ENCODE assay signal across 9 cellular contexts in genomic region chr3:8482960-8483665, GRCh38. TPM values are rescaled to one million over a fixed set of nuclear protein-coding genes. Genes with fewer than 3 reads are reported as not detected.
DNase-seq lines count a peak whose midpoint lies in the region; ATAC-seq and TF ChIP-seq lines count a peak whose summit lies in the region.
"Had no signal": no experiment of that assay in that cellular context is flagged by ENCODE, and none has a peak within 500 bp of the region (broad histone marks: within the 10 kb centered on the region; RNA-seq: fewer than 3 reads in every experiment).

No MANE protein-coding gene starts in this region.

- CTCF ChIA-PET in T-cell (lab: Charles Lee): no interaction called here

- H2AFZ ChIP-seq in hepatocyte: no peak overlapping the region

- in situ Hi-C loops in gastrocnemius medialis (cut with MboI; ENCODE audit: low sequenced_read_pairs in 4 of 4): loop anchor here in 2 of 4 donors (5.0 to 10.0 kb wide), 2 partner anchors 122 to 124 kb away; no protein-coding TSS in a partner anchor

- H3K4me3 ChIP-seq in hepatocyte (no peak overlapping the region), gastrocnemius medialis (no peak overlapping the region)

- 60% methylated on average over 4 of the region's 4 CpGs for WGBS in hepatocyte (ENCODE audit: low lambda C conversion rate, missing lambda C conversion rate)

- no peaks in the 10 kb centered on the region for H3K36me3 Mint-ChIP-seq in T-cell

- DNase-seq in H4 (ENCODE audit: low spot score) (peak; percentile 94), astrocyte of the hippocampus (ENCODE audit: low read depth, low spot score) (peak; percentile 97), hepatocyte (ENCODE audit: low spot score) (peak; percentile 63), gastrocnemius medialis (peak; percentile 81 to 90), T-cell (no peak)
- DNase-seq in NK-92 treated with Interleukin-12 subunit alpha and Interleukin-12 subunit beta, amount 100 ng/mL, for 24 hours (lab: John Stamatoyannopoulos, UW): no peak
- DNase-seq in activated naive CD4-positive, alpha-beta T cell treated with Interleukin-2 at 50 U/mL for 16 hours: no peak
- DNase-seq: activated T-cell treated with anti-CD3 and anti-CD28 coated beads for 4 hours had no signal

- POLR2A ChIA-PET in T-cell (lab: Charles Lee): no interaction called here

- H3K27me3 ChIP-seq in hepatocyte (no peaks in the 10 kb centered on the region), gastrocnemius medialis (no peaks in the 10 kb centered on the region)

- intact Hi-C loops in gastrocnemius medialis (cut with DNase I; ENCODE audit: low total_unique reads): loop anchor here (2.0 to 10.0 kb wide), 2 partner anchors 40 to 252 kb away; partner anchors contain the start of gene CAV3

- H3K36me3 ChIP-seq in hepatocyte (replicated peaks; ENCODE audit: insufficient read depth, low read depth): no peaks in the 10 kb centered on the region
- no peaks in the 10 kb centered on the region for H3K36me3 ChIP-seq in gastrocnemius medialis

- H3K27ac ChIP-seq in hepatocyte: peak overlapping the region; percentile 81
- H3K27ac ChIP-seq in gastrocnemius medialis: peak overlapping the region; percentile 79 to 96 (median 88)

- ATAC-seq in gastrocnemius medialis: peak; percentile 90 to 98
- ATAC-seq in HG02610 (IDR thresholded peaks at IDR 0.05; ENCODE audit: unreplicated experiment): no peak
- ATAC-seq in T-cell (replicated peaks in 1 of 4): no peak

- H3K4me1 ChIP-seq in hepatocyte (ENCODE audit: insufficient read depth) (peaks cover 19% of the 10 kb centered on the region), gastrocnemius medialis (peaks cover 35 to 37% of the 10 kb centered on the region in 2 donors)

- H3K9me2 ChIP-seq in hepatocyte (replicated peaks; ENCODE audit: insufficient read depth): no peaks in the 10 kb centered on the region

- peaks cover 0 to 3% of the 10 kb centered on the region in 2 donors for H3K27me3 Mint-ChIP-seq in T-cell

- no peak overlapping the region for H3K27ac Mint-ChIP-seq in T-cell

- H4K20me1 ChIP-seq in hepatocyte (ENCODE audit: insufficient read depth, poor library complexity, severe bottlenecking): no peaks in the 10 kb centered on the region

- H3K4me3 Mint-ChIP-seq in T-cell: no peak overlapping the region

- H3K9me3 Mint-ChIP-seq in T-cell: no peaks in the 10 kb centered on the region

- no peaks in the 10 kb centered on the region for H3K4me1 Mint-ChIP-seq in T-cell

- no peak overlapping the region for H3K4me2 ChIP-seq in hepatocyte

- no peaks in the 10 kb centered on the region for H3K79me2 ChIP-seq in hepatocyte

- H3K9me3 ChIP-seq in hepatocyte (ENCODE audit: low read depth) (no peaks in the 10 kb centered on the region), gastrocnemius medialis (no peaks in the 10 kb centered on the region)

- no peak for TF ChIP-seq CTCF in hepatocyte (IDR thresholded peaks at IDR 0.05; ENCODE audit: poor library complexity)
- no peak for TF ChIP-seq CTCF in gastrocnemius medialis (IDR thresholded peaks at IDR 0.05 in 4 of 5, conservative IDR thresholded peaks at IDR 0.05 in 1 of 5)

- TF ChIP-seq POLR2A in gastrocnemius medialis (IDR thresholded peaks at IDR 0.05): no peak

RNA-seq across cellular contexts. Expression of gene LMCD1, which starts 18.5 kb away (rescaled TPM):
- 12.0 and 13.7 TPM in 2 replicates for total RNA-seq in H4 (2014; rRNA removed; shearing (Covaris generic))
- total RNA-seq in hepatocyte (185 and 195 TPM in 2 replicates), gastrocnemius medialis (100 to 1,000 TPM in 3 of 4 donors, 10 to 100 TPM in 1; 96.0 to 581 (median 167) TPM), T-cell (1 to 10 TPM in 1 of 5 donors, under 1 TPM in 4; 0.61 to 1.5 (median 0.63) TPM)
- polyA plus RNA-seq in hepatocyte: 325 and 347 TPM in 2 replicates

Comparison
In these comparisons a context has a peak if more than half of its experiments do, and no peak if none do; other contexts are left out.
1. DNase-seq: peak in H4 (single experiment), astrocyte of the hippocampus (single experiment), hepatocyte (single experiment) and gastrocnemius medialis (2 of 2); none in T-cell (0 of 34), NK-92 treated with Interleukin-12 subunit alpha and Interleukin-12 subunit beta, amount 100 ng/mL, for 24 hours (single experiment) and activated naive CD4-positive, alpha-beta T cell treated with Interleukin-2 at 50 U/mL for 16 hours (single experiment).
2. ATAC-seq: peak in gastrocnemius medialis (2 of 2); none in HG02610 (single experiment) and T-cell (0 of 4).